8 cellular contexts compared by ENCODE assay signal in genomic region chr5:143403607-143404415, GRCh38. TPM values are rescaled to one million over a fixed set of nuclear protein-coding genes. Genes with fewer than 3 reads are reported as not detected.
A peak's percentile ranks its signal among the peaks of the same experiment; 100 is the strongest.
DNase-seq lines count a peak whose midpoint lies in the region; ATAC-seq and TF ChIP-seq lines count a peak whose summit lies in the region.

Gene NR3C1 (minus strand): TSS chr5:143403686. CDS start chr5:143400839, 2,847 bp downstream.

- DNase-seq in GM13977 (ENCODE audit: low spot score) = peak; percentile 84
- peak; percentile 73 for DNase-seq in NCI-H2171 (lab: John Stamatoyannopoulos, UW)
- DNase-seq in cerebellar cortex (ENCODE audit: low spot score) = peak; percentile 67
- no peak for DNase-seq in kidney epithelial cell (ENCODE audit: low read depth)
- peak; percentile 71 to 75 for DNase-seq in stimulated activated CD4-positive, alpha-beta T cell treated with anti-CD3 and anti-CD28 coated beads, Interleukin-15, amount 100 ng/mL, for 48 hours (ENCODE audit: low read depth in 2 of 2)

- H3K36me3 ChIP-seq in kidney epithelial cell (ENCODE audit: control insufficient read depth, insufficient read depth, low read length) = no peaks in the 10 kb centered on the region

- TF ChIP-seq CTCF in 22Rv1 (IDR thresholded peaks at IDR 0.05) = peak; percentile 71
- TF ChIP-seq CTCF in GM13977 (IDR thresholded peaks at IDR 0.05; ENCODE audit: extremely low read depth, insufficient read depth, missing control alignments) = peak; percentile 72
- TF ChIP-seq CTCF in kidney epithelial cell (IDR thresholded peaks at IDR 0.05; ENCODE audit: insufficient read depth, low read length, poor library complexity, severe bottlenecking) = peak; percentile 9

- H3K27ac ChIP-seq in 22Rv1 = peak within 1 kb of the TSS; percentile 92

- in situ Hi-C loops in GM13977 (cut with MboI; ENCODE audit: low pct_unique_long_range_greater_than_20kb, low sequenced_read_pairs, unreplicated experiment) = loop anchor here (10.0 to 25.0 kb wide), 2 partner anchors 389 to 408 kb away; partner anchors contain the start of gene HMHB1

- peak; percentile 66 for ATAC-seq in HG02885 (IDR thresholded peaks at IDR 0.05; ENCODE audit: poor library complexity, unreplicated experiment)
- peak; percentile 66 to 70 for ATAC-seq in activated CD4-positive, CD25-positive, alpha-beta regulatory T cell treated with anti-CD3 and anti-CD28 coated beads, Interleukin-2, amount 50 U/mL, for 24 hours

- H3K4me3 ChIP-seq in kidney epithelial cell (ENCODE audit: low read depth, low read length) = peak within 1 kb of the TSS; percentile 88

- no peaks in the 10 kb centered on the region for H3K27me3 ChIP-seq in kidney epithelial cell (ENCODE audit: control insufficient read depth, insufficient read depth, low read length)

RNA-seq across cellular contexts. Expression of gene NR3C1, which starts in this region (rescaled TPM):
- total RNA-seq in kidney epithelial cell = 18.3 and 25.3 TPM in 2 replicates

Comparison
In these comparisons a context has a peak if more than half of its experiments do, and no peak if none do; other contexts are left out.
1. CTCF ChIP-seq: peak in every context shown above with its lines; median percentile 72 in GM13977; 71 in 22Rv1; 9 in kidney epithelial cell.